18 cellular contexts compared by ENCODE assay signal in genomic region chr11:130525307-130525706, GRCh38.
DNase-seq lines count a peak whose midpoint lies in the region; ATAC-seq, FAIRE-seq and TF ChIP-seq lines count a peak whose summit lies in the region.
"Had no signal": no experiment of that assay in that cellular context is flagged by ENCODE, and none has a peak within 500 bp of the region (broad histone marks: within the 10 kb centered on the region; RNA-seq: fewer than 3 reads in every experiment).

No MANE protein-coding gene starts in this region.

- 0 out of 2 replicates have a peak overlapping the region, but pooled peaks have one; percentile 16 for H2AFZ ChIP-seq in H1 (ENCODE audit: low read length)
- H2AFZ ChIP-seq in neuronal stem cell (ENCODE audit: low read length), result peak overlapping the region; percentile 15

- H3K9me3 ChIP-seq in right cardiac atrium (ENCODE audit: control insufficient read depth, low read length), result no peaks in the 10 kb centered on the region
- H3K9me3 ChIP-seq in H1 (ENCODE audit: insufficient read depth in 2 of 2, low read depth in 1 of 2, low read length in 1 of 2), result no peaks in the 10 kb centered on the region
- no peaks in the 10 kb centered on the region for H3K9me3 ChIP-seq in neuronal stem cell (replicated peaks in 1 of 2; ENCODE audit: control insufficient read depth in 2 of 2, insufficient read depth in 1 of 2, low read depth in 1 of 2, low read length in 2 of 2)
- H3K9me3 ChIP-seq in upper lobe of right lung, result no peaks in the 10 kb centered on the region
- H3K9me3 ChIP-seq: A549, BE2C had no signal

- H2BK12ac ChIP-seq in H1 (ENCODE audit: low read depth, low read length) (no peak overlapping the region), neuronal stem cell (ENCODE audit: low read length) (no peak overlapping the region)

- H3K4me1 ChIP-seq in right cardiac atrium (ENCODE audit: control insufficient read depth, insufficient read depth, low read length) (peaks cover 38% of the 10 kb centered on the region), H1 (replicated peaks in 1 of 4; ENCODE audit: control insufficient read depth in 3 of 4, insufficient read depth in 4 of 4, low read length in 3 of 4) (peaks cover 5 to 15% (median 11%) of the 10 kb centered on the region in 4 experiments), neuronal stem cell (ENCODE audit: control insufficient read depth in 2 of 2, insufficient read depth in 1 of 2, low read depth in 1 of 2, low read length in 2 of 2) (peaks cover 16 to 23% of the 10 kb centered on the region in 2 donors), upper lobe of right lung (peaks cover 15% of the 10 kb centered on the region)

- H3K4ac ChIP-seq in H1 (replicated peaks; ENCODE audit: insufficient read length, low read depth, low read length) (no peak overlapping the region), neuronal stem cell (ENCODE audit: low read length) (no peak overlapping the region)

- H4K91ac ChIP-seq in H1 (replicated peaks; ENCODE audit: insufficient read length, low read length), result no peak overlapping the region
- H4K91ac ChIP-seq in neuronal stem cell (ENCODE audit: low read depth, low read length, poor library complexity), result no peak overlapping the region

- H2BK20ac ChIP-seq in H1 (ENCODE audit: low read length), result no peak overlapping the region

- POLR2A ChIA-PET in H1 (lab: Charles Lee; ENCODE audit: partially characterized antibody), result no interaction called here

- TF ChIP-seq EP300 in Ishikawa (IDR thresholded peaks at IDR 0.05; ENCODE audit: borderline replicate concordance), result no peak
- no peak for TF ChIP-seq EP300 in H1 (IDR thresholded peaks at IDR 0.05; ENCODE audit: borderline replicate concordance in 1 of 2, low read depth in 2 of 2, low read length in 2 of 2)

- no peak overlapping the region for H4K5ac ChIP-seq in H1 (ENCODE audit: insufficient read length, low read depth, low read length)

- H4K8ac ChIP-seq in H1 (ENCODE audit: extremely low read depth, insufficient read depth, low read length), result no peak overlapping the region
- H4K8ac ChIP-seq in neuronal stem cell (ENCODE audit: low read depth, low read length), result no peak overlapping the region

- H2BK15ac ChIP-seq in H1 (ENCODE audit: low read length) (no peak overlapping the region), neuronal stem cell (ENCODE audit: low read length) (no peak overlapping the region)

- ATAC-seq in right cardiac atrium (no peak), Right ventricle myocardium superior (ENCODE audit: poor library complexity) (no peak), upper lobe of right lung (no peak)
- ATAC-seq: A549; CD8-positive, alpha-beta T cell; GM12878 had no signal

- DNase-seq in right cardiac atrium, result no peak
- no peak for DNase-seq in Right ventricle myocardium superior
- DNase-seq in H1 (ENCODE audit: low read depth in 1 of 2, low spot score in 2 of 2), result peak in 1 of 2 experiments; percentile 16
- no peak for DNase-seq in neuronal stem cell (ENCODE audit: low spot score)
- no peak for DNase-seq in lower leg skin (ENCODE audit: low spot score in 2 of 2)
- DNase-seq in 8988T, result no peak
- no peak for DNase-seq in upper lobe of right lung
- DNase-seq: BE2C; CD8-positive, alpha-beta T cell; COR-L47; DMS53; GOT3; HCEC 1CT had no signal

- no peak for FAIRE-seq in H1 (lab: Jason Lieb, UNC)
- FAIRE-seq: A549, GM12878, GM18507 had no signal

- no peak overlapping the region for H3K23ac ChIP-seq in H1 (ENCODE audit: insufficient read length)
- H3K23ac ChIP-seq in neuronal stem cell (ENCODE audit: low read depth, low read length, poor library complexity), result no peak overlapping the region

- no peak overlapping the region for H3K4me3 ChIP-seq in right cardiac atrium (ENCODE audit: low read length)
- H3K4me3 ChIP-seq in H1 (ENCODE audit: extremely low read depth in 1 of 4, insufficient read depth in 2 of 4, low read depth in 3 of 4, low read length in 4 of 4), result no peak overlapping the region
- no peak overlapping the region for H3K4me3 ChIP-seq in neuronal stem cell (ENCODE audit: low read length in 2 of 2)
- no peak overlapping the region for H3K4me3 ChIP-seq in lower leg skin (ENCODE audit: low read depth, poor library complexity, severe bottlenecking)
- H3K4me3 ChIP-seq in upper lobe of right lung, result no peak overlapping the region
- H3K4me3 ChIP-seq: A549, GM12878 had no signal

- H3K36me3 ChIP-seq in H1 (ENCODE audit: control insufficient read depth in 2 of 4, insufficient read depth in 4 of 4, low read length in 3 of 4) (no peaks in the 10 kb centered on the region), neuronal stem cell (replicated peaks in 1 of 2; ENCODE audit: control insufficient read depth in 2 of 2, insufficient read depth in 2 of 2, low read length in 2 of 2) (no peaks in the 10 kb centered on the region), upper lobe of right lung (no peaks in the 10 kb centered on the region)
- H3K36me3 ChIP-seq: BE2C had no signal

- H3K27me3 ChIP-seq in right cardiac atrium (ENCODE audit: control insufficient read depth, insufficient read depth) (no peaks in the 10 kb centered on the region), H1 (replicated peaks in 1 of 4; ENCODE audit: control insufficient read depth in 3 of 4, extremely low read depth in 1 of 4, insufficient read depth in 3 of 4, low read length in 3 of 4) (peaks cover 0 to 7% (median 1%) of the 10 kb centered on the region in 4 experiments; a peak in 2 of 7 replicates), neuronal stem cell (ENCODE audit: control insufficient read depth in 3 of 3, insufficient read depth in 3 of 3, low read depth in 1 of 3, low read length in 3 of 3) (no peaks in the 10 kb centered on the region), upper lobe of right lung (no peaks in the 10 kb centered on the region)
- H3K27me3 ChIP-seq: BE2C had no signal

- H2BK120ac ChIP-seq in H1 (replicated peaks; ENCODE audit: low read depth, low read length) (no peak overlapping the region), neuronal stem cell (ENCODE audit: low read depth, low read length) (no peak overlapping the region)

- CTCF ChIA-PET in H1 (lab: Charles Lee; ENCODE audit: partially characterized antibody), result no interaction called here

- no peaks in the 10 kb centered on the region for H4K20me1 ChIP-seq in H1 (replicated peaks in 1 of 2; ENCODE audit: control insufficient read depth in 1 of 2, insufficient read depth in 2 of 2, low read length in 2 of 2)

- H3K4me2 ChIP-seq in H1 (ENCODE audit: insufficient read depth in 1 of 2, low read depth in 2 of 2, low read length in 2 of 2), result no peak overlapping the region
- no peak overlapping the region for H3K4me2 ChIP-seq in neuronal stem cell (ENCODE audit: insufficient read depth, low read length, poor library complexity, severe bottlenecking)
- H3K4me2 ChIP-seq: A549, KMS-11 had no signal

- no peak overlapping the region for H3K9ac ChIP-seq in H1 (replicated peaks in 1 of 4; ENCODE audit: extremely low read depth in 1 of 4, low read depth in 3 of 4, low read length in 3 of 4)
- H3K9ac ChIP-seq in neuronal stem cell (ENCODE audit: low read depth, low read length, poor library complexity), result no peak overlapping the region
- H3K9ac ChIP-seq: KMS-11 had no signal

- H3K18ac ChIP-seq in H1 (ENCODE audit: extremely low read depth, low read length), result no peak overlapping the region
- no peak overlapping the region for H3K18ac ChIP-seq in neuronal stem cell (ENCODE audit: low read length)

- no peak overlapping the region for H3K56ac ChIP-seq in H1 (replicated peaks; ENCODE audit: insufficient read length, low read depth, low read length)

- H2AK5ac ChIP-seq in H1 (ENCODE audit: low read depth, low read length), result no peak overlapping the region
- no peak overlapping the region for H2AK5ac ChIP-seq in neuronal stem cell (ENCODE audit: low read depth, low read length)

- no peak for TF ChIP-seq POLR2A in H1 (IDR thresholded peaks at IDR 0.05; ENCODE audit: control extremely low read depth in 1 of 2, low read depth in 2 of 2, low read length in 2 of 2)
- TF ChIP-seq POLR2A in lower leg skin (IDR thresholded peaks at IDR 0.05), result no peak

- intact Hi-C loops in right cardiac atrium (cut with DNase I) (loop anchor here in 1 of 4 donors (10.0 kb wide), 1 partner anchor 71 kb away; no protein-coding TSS in a partner anchor), Right ventricle myocardium superior (cut with DNase I) (no loop called here), lower leg skin (cut with DNase I; ENCODE audit: low total_unique reads) (no loop called here), upper lobe of right lung (cut with DNase I) (no loop called here)

- H3K79me2 ChIP-seq in H1 (ENCODE audit: control insufficient read depth in 1 of 2, insufficient read depth in 2 of 2, low read length in 2 of 2), result no peaks in the 10 kb centered on the region

- WGBS in right cardiac atrium, result 89% methylated on average over 6 of the region's 6 CpGs
- WGBS in H1 (ENCODE audit: extremely low coverage in 1 of 2, insufficient coverage in 1 of 2, insufficient read length in 1 of 2, insufficient replicate concordance in 2 of 2, low coverage in 1 of 2, low lambda C conversion rate in 2 of 2, missing lambda C conversion rate in 1 of 2), 2 experiments, result 84% methylated on average over 6 of the region's 6 CpGs; no CpG with 5 or more reads in 1 of the 2 experiments
- WGBS in neuronal stem cell (ENCODE audit: extremely low coverage in 2 of 2, insufficient read length in 2 of 2, insufficient replicate concordance in 1 of 2), 2 donors, result no CpG with 5 or more reads among the region's 6 CpGs
- WGBS in lower leg skin, 2 donors, result 89 to 92% methylated on average over 6 of the region's 6 CpGs

- no peak overlapping the region for H3K14ac ChIP-seq in H1 (ENCODE audit: insufficient read length)
- no peak overlapping the region for H3K14ac ChIP-seq in neuronal stem cell (ENCODE audit: low read length)

- H3K27ac ChIP-seq in right cardiac atrium (ENCODE audit: low read length), result peak overlapping the region; percentile 30
- no peak overlapping the region for H3K27ac ChIP-seq in H1 (ENCODE audit: low read depth, low read length)
- no peak overlapping the region for H3K27ac ChIP-seq in neuronal stem cell (replicated peaks; ENCODE audit: low read length)
- no peak overlapping the region for H3K27ac ChIP-seq in upper lobe of right lung
- H3K27ac ChIP-seq: A549, KMS-11 had no signal

- H3K79me1 ChIP-seq in H1 (ENCODE audit: low read depth, low read length), result no peaks in the 10 kb centered on the region
- H3K79me1 ChIP-seq in neuronal stem cell (ENCODE audit: low read depth, low read length), result no peaks in the 10 kb centered on the region

- no peak for TF ChIP-seq CTCF in H1 (IDR thresholded peaks at IDR 0.05; ENCODE audit: control extremely low read depth in 1 of 3, insufficient read depth in 1 of 3, low read depth in 1 of 3, low read length in 3 of 3)
- TF ChIP-seq CTCF in lower leg skin (IDR thresholded peaks at IDR 0.05), result no peak
- no peak for TF ChIP-seq CTCF in upper lobe of right lung (IDR thresholded peaks at IDR 0.05)

- TF ChIP-seq RAD21 in Ishikawa (IDR thresholded peaks at IDR 0.05; ENCODE audit: low read depth) (no peak), H1 (IDR thresholded peaks at IDR 0.05 in 1 of 2, conservative IDR thresholded peaks at IDR 0.05 in 1 of 2; ENCODE audit: low read depth in 2 of 2, low read length in 2 of 2) (no peak)

- H2BK5ac ChIP-seq in H1 (ENCODE audit: low read depth, low read length), result no peak overlapping the region
- no peak overlapping the region for H2BK5ac ChIP-seq in neuronal stem cell (ENCODE audit: low read length)

- no peaks in the 10 kb centered on the region for H3K23me2 ChIP-seq in H1 (ENCODE audit: low read depth, low read length)

TF ChIP-seq in Ishikawa, 13 proteins besides CTCF, POLR2A, EP300 and RAD21 (continues in another document):
- TF ChIP-seq CEBPB (IDR thresholded peaks at IDR 0.05), result no peak
